In the genomic region with DNA sequence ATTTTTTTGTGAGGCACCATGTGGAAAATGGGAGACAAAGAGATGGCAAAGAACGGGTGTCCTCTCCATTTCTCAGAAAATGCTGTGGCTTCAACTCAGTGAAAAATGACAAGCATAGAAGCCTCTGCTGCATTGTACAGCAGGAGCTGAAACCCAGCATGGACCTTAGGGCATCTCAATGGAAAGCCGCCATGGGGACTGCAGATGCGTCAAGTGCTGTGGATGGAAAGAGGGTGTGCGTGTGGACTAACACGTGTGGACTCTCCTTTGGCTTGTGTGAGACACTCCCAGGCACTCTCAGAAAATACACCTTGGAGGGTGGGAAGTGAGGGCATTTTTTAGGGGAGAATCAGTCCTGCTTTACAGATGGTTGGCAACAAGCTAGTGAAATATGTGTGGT, we compare ENCODE assay signal across 1 cellular context.
TF ChIP-seq lines count a peak whose summit lies in the region.

No MANE protein-coding gene starts in this region.

TF ChIP-seq in WTC11, 78 proteins besides CTCF, POLR2A, EP300 and RAD21 (continued from another document):
- TF ChIP-seq NFE2L1 (CRISPR knock-in tag; IDR thresholded peaks at IDR 0.05), result no peak
- TF ChIP-seq, protein P1, sequence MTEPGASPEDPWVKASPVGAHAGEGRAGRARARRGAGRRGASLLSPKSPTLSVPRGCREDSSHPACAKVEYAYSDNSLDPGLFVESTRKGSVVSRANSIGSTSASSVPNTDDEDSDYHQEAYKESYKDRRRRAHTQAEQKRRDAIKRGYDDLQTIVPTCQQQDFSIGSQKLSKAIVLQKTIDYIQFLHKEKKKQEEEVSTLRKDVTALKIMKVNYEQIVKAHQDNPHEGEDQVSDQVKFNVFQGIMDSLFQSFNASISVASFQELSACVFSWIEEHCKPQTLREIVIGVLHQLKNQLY (CRISPR knock-in tag; IDR thresholded peaks at IDR 0.05), result no peak
